Comparison of ENCODE assay signal across 1 cellular context in the genomic region with DNA sequence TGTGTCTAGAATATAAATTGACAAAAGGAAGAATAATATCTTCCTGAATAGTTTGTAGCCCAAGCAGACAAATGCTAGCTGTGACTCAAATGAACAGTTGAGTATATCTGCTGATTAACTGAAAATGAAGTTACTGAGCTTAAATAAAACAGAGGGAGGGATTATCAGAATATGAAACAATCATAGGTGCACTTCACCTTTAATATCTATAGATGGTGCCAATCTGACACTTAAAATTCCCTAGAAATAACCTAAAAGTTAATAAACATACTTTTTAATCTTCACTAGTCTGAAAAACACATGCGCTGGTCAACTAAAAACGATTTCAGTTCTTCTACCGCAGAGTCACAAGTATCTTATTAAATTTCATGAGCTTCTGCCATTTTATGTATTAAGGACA.
TF ChIP-seq lines count a peak whose summit lies in the region.

No MANE protein-coding gene starts in this region.

TF ChIP-seq in HCT116, 20 proteins besides CTCF, POLR2A, EP300 and RAD21:
- TF ChIP-seq, protein P1, sequence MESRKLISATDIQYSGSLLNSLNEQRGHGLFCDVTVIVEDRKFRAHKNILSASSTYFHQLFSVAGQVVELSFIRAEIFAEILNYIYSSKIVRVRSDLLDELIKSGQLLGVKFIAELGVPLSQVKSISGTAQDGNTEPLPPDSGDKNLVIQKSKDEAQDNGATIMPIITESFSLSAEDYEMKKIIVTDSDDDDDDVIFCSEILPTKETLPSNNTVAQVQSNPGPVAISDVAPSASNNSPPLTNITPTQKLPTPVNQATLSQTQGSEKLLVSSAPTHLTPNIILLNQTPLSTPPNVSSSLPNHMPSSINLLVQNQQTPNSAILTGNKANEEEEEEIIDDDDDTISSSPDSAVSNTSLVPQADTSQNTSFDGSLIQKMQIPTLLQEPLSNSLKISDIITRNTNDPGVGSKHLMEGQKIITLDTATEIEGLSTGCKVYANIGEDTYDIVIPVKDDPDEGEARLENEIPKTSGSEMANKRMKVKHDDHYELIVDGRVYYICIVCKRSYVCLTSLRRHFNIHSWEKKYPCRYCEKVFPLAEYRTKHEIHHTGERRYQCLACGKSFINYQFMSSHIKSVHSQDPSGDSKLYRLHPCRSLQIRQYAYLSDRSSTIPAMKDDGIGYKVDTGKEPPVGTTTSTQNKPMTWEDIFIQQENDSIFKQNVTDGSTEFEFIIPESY (IDR thresholded peaks at IDR 0.05; ENCODE audit: extremely low read depth, insufficient replicate concordance, low read length) = no peak
